18 cellular contexts compared by ENCODE assay signal in genomic region chr11:70885721-70886305, GRCh38.
DNase-seq lines count a peak whose midpoint lies in the region; TF ChIP-seq lines count a peak whose summit lies in the region.
"Had no signal": no experiment of that assay in that cellular context is flagged by ENCODE, and none has a peak within 500 bp of the region (broad histone marks: within the 10 kb centered on the region; RNA-seq: fewer than 3 reads in every experiment).

No MANE protein-coding gene starts in this region.

- H3K4me2 ChIP-seq in skeletal muscle satellite cell (ENCODE audit: low read length) = peak overlapping the region; percentile 58

- H3K9me3 ChIP-seq in skeletal muscle satellite cell (replicated peaks; ENCODE audit: low read length) = no peaks in the 10 kb centered on the region
- H3K9me3 ChIP-seq: MG63, right lobe of liver had no signal

- H3K9ac ChIP-seq in skeletal muscle satellite cell (ENCODE audit: low read depth, low read length) = no peak overlapping the region

- TF ChIP-seq CTCF in astrocyte of the spinal cord (IDR thresholded peaks at IDR 0.05; ENCODE audit: low read depth, low read length) = no peak

- peak; percentile 30 to 33 for DNase-seq in NCI-H187 (lab: John Stamatoyannopoulos, UW)
- peak; percentile 5 for DNase-seq in astrocyte of the spinal cord (ENCODE audit: low read depth, low spot score)
- DNase-seq in left kidney (ENCODE audit: low read depth, low spot score) = peak; percentile 71
- no peak for DNase-seq in NCI-H2107 (lab: John Stamatoyannopoulos, UW)
- DNase-seq in DMS 273 (lab: John Stamatoyannopoulos, UW; ENCODE audit: unreplicated experiment) = no peak
- DNase-seq in amniotic stem cell (lab: John Stamatoyannopoulos, UW) = no peak
- DNase-seq: activated CD4-positive, alpha-beta T cell treated with anti-CD3 and anti-CD28 coated beads, Interleukin-2, amount 10 ng/mL, durations not matched to agents 7 days and 5 days; activated naive CD8-positive, alpha-beta T cell treated with anti-CD3 and anti-CD28 coated beads, Interleukin-2, amount 10 ng/mL, durations not matched to agents 7 days and 5 days; activated T-cell treated with anti-CD3 and anti-CD28 coated beads, Interleukin-2, amount 50 U/mL, for 72 hours; central memory CD4-positive, alpha-beta T cell; effector memory CD8-positive, alpha-beta T cell; GOT3; MG63; right lobe of liver; stimulated activated CD4-positive, alpha-beta T cell treated with anti-CD3 and anti-CD28 coated beads, Interleukin-4, amount 100 ng/mL, for 1 hour; stimulated activated CD8-positive, alpha-beta memory T cell treated with anti-CD3 and anti-CD28 coated beads, Interleukin-4, amount 100 ng/mL, for 48 hours had no signal

- H3K4me3 ChIP-seq in astrocyte of the spinal cord (ENCODE audit: low read depth, low read length) (no peak overlapping the region), skeletal muscle satellite cell (ENCODE audit: low read length) (peak overlapping the region; percentile 45)
- H3K4me3 ChIP-seq: lung, MG63, right lobe of liver had no signal

- in situ Hi-C loops in astrocyte of the spinal cord (cut with HindIII; ENCODE audit: low sequenced_read_pairs) = no loop called here

- H3K36me3 ChIP-seq in skeletal muscle satellite cell (ENCODE audit: insufficient read depth, low read length) = no peaks in the 10 kb centered on the region
- H3K36me3 ChIP-seq: MG63, right lobe of liver had no signal

- H3K27me3 ChIP-seq in skeletal muscle satellite cell (ENCODE audit: control insufficient read depth, insufficient read depth, low read length) = no peaks in the 10 kb centered on the region
- H3K27me3 ChIP-seq: MG63, right lobe of liver had no signal

- peaks cover 6% of the 10 kb centered on the region for H3K4me1 ChIP-seq in skeletal muscle satellite cell (ENCODE audit: control insufficient read depth, insufficient read depth, low read length)
- H3K4me1 ChIP-seq: right lobe of liver had no signal

Comparison
In these comparisons a context has a peak if more than half of its experiments do, and no peak if none do; other contexts are left out.
1. DNase-seq: peak in NCI-H187 (2 of 2), astrocyte of the spinal cord (single experiment) and left kidney (single experiment); none in NCI-H2107 (single experiment), DMS 273 (single experiment) and amniotic stem cell (single experiment).